Comparison of ENCODE assay signal across 8 cellular contexts in genomic region chr17:37490638-37491614, GRCh38. TPM values are rescaled to one million over a fixed set of nuclear protein-coding genes. Genes with fewer than 3 reads are reported as not detected.
A peak's percentile ranks its signal among the peaks of the same experiment; 100 is the strongest.
DNase-seq lines count a peak whose midpoint lies in the region; ATAC-seq, FAIRE-seq and TF ChIP-seq lines count a peak whose summit lies in the region.

No MANE protein-coding gene starts in this region.

- H3K4me3 ChIP-seq in OCI-LY3 (ENCODE audit: low read length) (peak overlapping the region; percentile 93), astrocyte (ENCODE audit: insufficient read depth, low read depth, low read length) (peak overlapping the region; percentile 66)

- H3K36me3 ChIP-seq in OCI-LY3 (replicated peaks; ENCODE audit: low read depth, low read length) (no peaks in the 10 kb centered on the region), astrocyte (ENCODE audit: insufficient read depth, low read length) (no peaks in the 10 kb centered on the region)

- no peak for TF ChIP-seq CTCF in OCI-LY3 (IDR thresholded peaks at IDR 0.05; ENCODE audit: low read depth, low read length)
- TF ChIP-seq CTCF in astrocyte (IDR thresholded peaks at IDR 0.05; ENCODE audit: insufficient read depth, low read depth, low read length), result no peak

- H4K20me1 ChIP-seq in OCI-LY3 (ENCODE audit: insufficient read depth, low read length) (no peaks in the 10 kb centered on the region), astrocyte (ENCODE audit: insufficient read depth, low read length) (peaks cover 26% of the 10 kb centered on the region)

- peak overlapping the region; percentile 34 for H2AFZ ChIP-seq in OCI-LY3 (ENCODE audit: low read depth, low read length)
- no peak overlapping the region for H2AFZ ChIP-seq in astrocyte (ENCODE audit: low read depth, low read length)

- H3K9me3 Mint-ChIP-seq in activated CD4-positive, alpha-beta T cell treated with anti-CD3 and anti-CD28 coated beads, Interleukin-2, amount 10 ng/mL, durations not matched to agents 24 days and 14 days, result no peaks in the 10 kb centered on the region
- H3K9me3 Mint-ChIP-seq in astrocyte (ENCODE audit: unreplicated experiment), result no peaks in the 10 kb centered on the region

- peak overlapping the region; percentile 78 for H3K4me2 ChIP-seq in OCI-LY3 (ENCODE audit: low read length)
- peak overlapping the region; percentile 94 for H3K4me2 ChIP-seq in astrocyte (ENCODE audit: low read length)

- H3K4me1 ChIP-seq in OCI-LY3 (ENCODE audit: low read length) (peaks cover 21% of the 10 kb centered on the region), astrocyte (ENCODE audit: insufficient read depth, low read length) (peaks cover 44% of the 10 kb centered on the region)

- H3K27ac ChIP-seq in OCI-LY3 (ENCODE audit: low read length), result no peak overlapping the region
- peak overlapping the region; percentile 96 for H3K27ac ChIP-seq in astrocyte (ENCODE audit: low read depth, low read length)

- peak overlapping the region; percentile 61 for H3K9ac ChIP-seq in OCI-LY3 (ENCODE audit: low read length)
- H3K9ac ChIP-seq in astrocyte (ENCODE audit: low read length), result peak overlapping the region; percentile 93

- no peaks in the 10 kb centered on the region for H3K9me3 ChIP-seq in OCI-LY3 (ENCODE audit: insufficient read depth, low read length)
- no peaks in the 10 kb centered on the region for H3K9me3 ChIP-seq in astrocyte (ENCODE audit: insufficient read depth, low read depth, low read length)

- H3K4me1 Mint-ChIP-seq in activated CD4-positive, alpha-beta T cell treated with anti-CD3 and anti-CD28 coated beads, Interleukin-2, amount 10 ng/mL, durations not matched to agents 24 days and 14 days, result peaks cover 40% of the 10 kb centered on the region
- peaks cover 36% of the 10 kb centered on the region for H3K4me1 Mint-ChIP-seq in astrocyte (ENCODE audit: low read depth, unreplicated experiment)

- peak; percentile 77 for ATAC-seq in sciatic nerve

- H3K36me3 Mint-ChIP-seq in activated CD4-positive, alpha-beta T cell treated with anti-CD3 and anti-CD28 coated beads, Interleukin-2, amount 10 ng/mL, durations not matched to agents 24 days and 14 days (ENCODE audit: low read depth), result no peaks in the 10 kb centered on the region
- H3K36me3 Mint-ChIP-seq in astrocyte (ENCODE audit: low read depth, unreplicated experiment), result peaks cover 2% of the 10 kb centered on the region

- no peak for FAIRE-seq in astrocyte (lab: Jason Lieb, UNC)

- peak overlapping the region; percentile 89 for H3K27ac Mint-ChIP-seq in activated CD4-positive, alpha-beta T cell treated with anti-CD3 and anti-CD28 coated beads, Interleukin-2, amount 10 ng/mL, durations not matched to agents 24 days and 14 days
- H3K27ac Mint-ChIP-seq in astrocyte (ENCODE audit: unreplicated experiment), result peak overlapping the region; percentile 99

- intact Hi-C loops in activated CD4-positive, alpha-beta T cell treated with anti-CD3 and anti-CD28 coated beads, Interleukin-2, amount 10 ng/mL, durations not matched to agents 24 days and 14 days (cut with micrococcal nuclease), result no loop called here
- intact Hi-C loops in sciatic nerve (cut with DNase I), result no loop called here

- no peaks in the 10 kb centered on the region for H3K27me3 Mint-ChIP-seq in activated CD4-positive, alpha-beta T cell treated with anti-CD3 and anti-CD28 coated beads, Interleukin-2, amount 10 ng/mL, durations not matched to agents 24 days and 14 days
- no peaks in the 10 kb centered on the region for H3K27me3 Mint-ChIP-seq in astrocyte (ENCODE audit: low read depth, unreplicated experiment)

- H3K27me3 ChIP-seq in OCI-LY3 (ENCODE audit: low read depth, low read length) (no peaks in the 10 kb centered on the region), astrocyte (ENCODE audit: insufficient read depth, low read length) (no peaks in the 10 kb centered on the region)

- H3K79me2 ChIP-seq in OCI-LY3 (ENCODE audit: low read length) (peaks cover 29% of the 10 kb centered on the region), astrocyte (ENCODE audit: insufficient read depth, low read length) (peaks cover 50% of the 10 kb centered on the region)

- DNase-seq in activated CD4-positive, alpha-beta T cell treated with anti-CD3 and anti-CD28 coated beads, Interleukin-2, amount 10 ng/mL, durations not matched to agents 24 days and 14 days, result peak; percentile 66
- DNase-seq in activated CD4-positive, alpha-beta T cell treated with anti-CD3 and anti-CD28 coated beads for 1 hour, result no peak
- DNase-seq in astrocyte (ENCODE audit: low read depth) (peak; percentile 84), hepatic stellate cell (ENCODE audit: low spot score) (peak; percentile 87), sciatic nerve (ENCODE audit: low spot score) (peak; percentile 69), DMS79 (lab: John Stamatoyannopoulos, UW) (no peak), NCI-H345 treated with DMSO at 0.1 percent for 48 hours (lab: John Stamatoyannopoulos, UW; ENCODE audit: unreplicated experiment) (no peak)

- H3K4me3 Mint-ChIP-seq in activated CD4-positive, alpha-beta T cell treated with anti-CD3 and anti-CD28 coated beads, Interleukin-2, amount 10 ng/mL, durations not matched to agents 24 days and 14 days, result peak overlapping the region; percentile 84
- H3K4me3 Mint-ChIP-seq in astrocyte (ENCODE audit: unreplicated experiment), result peak overlapping the region; percentile 96

RNA-seq across cellular contexts. Expression of gene DUSP14, which starts 1.2 kb away (rescaled TPM):
- 18.7 and 20.2 TPM in 2 replicates for total RNA-seq in activated CD4-positive, alpha-beta T cell treated with anti-CD3 and anti-CD28 coated beads, Interleukin-2, amount 10 ng/mL, durations not matched to agents 24 days and 14 days
- total RNA-seq in astrocyte (64.3 and 69.1 TPM in 2 replicates), sciatic nerve (21.0 TPM)

Comparison
In these comparisons a context has a peak if more than half of its experiments do, and no peak if none do; other contexts are left out.
1. DNase-seq: peak in activated CD4-positive, alpha-beta T cell treated with anti-CD3 and anti-CD28 coated beads, Interleukin-2, amount 10 ng/mL, durations not matched to agents 24 days and 14 days (single experiment), astrocyte (single experiment), hepatic stellate cell (single experiment) and sciatic nerve (single experiment); none in activated CD4-positive, alpha-beta T cell treated with anti-CD3 and anti-CD28 coated beads for 1 hour (single experiment), DMS79 (single experiment) and NCI-H345 treated with DMSO at 0.1 percent for 48 hours (single experiment).